ENCODE assay signal across 18 cellular contexts in the genomic region with DNA sequence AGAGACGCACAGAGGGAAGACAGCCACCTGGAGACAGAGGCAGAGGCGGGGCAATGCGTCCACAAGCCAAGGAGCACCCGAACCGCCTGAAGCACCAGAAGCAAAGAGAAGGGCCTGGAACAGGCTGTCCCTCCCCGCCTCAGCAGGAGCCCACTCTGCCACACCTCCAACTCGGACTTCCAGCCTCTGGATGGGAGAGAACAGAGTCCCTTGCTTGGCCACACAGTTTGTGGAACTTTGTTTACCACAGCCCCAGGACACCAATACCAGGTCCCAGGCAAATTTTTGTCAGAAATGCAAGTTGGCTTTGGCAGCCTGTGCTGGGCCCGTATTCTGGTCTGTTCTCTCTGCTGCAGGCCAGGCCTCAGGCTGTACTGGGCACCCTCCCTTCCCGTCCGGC.
DNase-seq lines count a peak whose midpoint lies in the region; ATAC-seq, FAIRE-seq and TF ChIP-seq lines count a peak whose summit lies in the region.
"Had no signal": no experiment of that assay in that cellular context is flagged by ENCODE, and none has a peak within 500 bp of the region (broad histone marks: within the 10 kb centered on the region; RNA-seq: fewer than 3 reads in every experiment).

No MANE protein-coding gene starts in this region.

- H3K4me3 Mint-ChIP-seq in stimulated activated naive CD8-positive, alpha-beta T cell treated with anti-CD3 and anti-CD28 coated beads, Interleukin-15, amount 100 ng/mL, for 72 hours, result no peak overlapping the region
- H3K4me3 Mint-ChIP-seq: CD14-positive monocyte; CD8-positive, alpha-beta T cell; H9 had no signal

- in situ Hi-C loops in HepG2 (cut with HindIII; ENCODE audit: extremely low pct_ligation_motif_present, low pct_unique_long_range_greater_than_20kb), result no loop called here

- no peak for FAIRE-seq in HepG2 (lab: Jason Lieb, UNC)
- FAIRE-seq: D721Med, GM18507 had no signal

- BruUV-seq in HepG2 (replicated peaks; lab: Mats Ljungman, UMichigan), result no TSS peak

- no peak overlapping the region for H3K4me3 ChIP-seq in HepG2 (replicated peaks in 1 of 3; ENCODE audit: insufficient read depth in 1 of 3, low read depth in 2 of 3, low read length in 3 of 3)

- peak; percentile 5 for ATAC-seq in stimulated activated naive CD8-positive, alpha-beta T cell treated with anti-CD3 and anti-CD28 coated beads, Interleukin-15, amount 100 ng/mL, for 72 hours
- no peak for ATAC-seq in stimulated activated naive CD8-positive, alpha-beta T cell treated with anti-CD3 and anti-CD28 coated beads, Interleukin-15, Interleukin-2, amounts not matched to agents 100 U/mL and 50 U/mL, for 24 hours
- ATAC-seq in HepG2 (peak; percentile 21; the same call in 2 of the 3 replicates), HG03520 (IDR thresholded peaks at IDR 0.05; ENCODE audit: unreplicated experiment) (no peak), left colon (no peak)
- ATAC-seq: CD8-positive, alpha-beta T cell had no signal

- TF ChIP-seq POLR2A in HepG2 (IDR thresholded peaks at IDR 0.05; ENCODE audit: insufficient read depth in 1 of 2, low read depth in 2 of 2, low read length in 2 of 2), result no peak

- H3K4me1 Mint-ChIP-seq in stimulated activated naive CD8-positive, alpha-beta T cell treated with anti-CD3 and anti-CD28 coated beads, Interleukin-15, amount 100 ng/mL, for 72 hours, result no peaks in the 10 kb centered on the region
- H3K4me1 Mint-ChIP-seq: CD14-positive monocyte had no signal

- intact Hi-C loops in HepG2 (cut with micrococcal nuclease; ENCODE audit: unreplicated experiment), result no loop called here
- intact Hi-C loops in left colon (cut with DNase I, micrococcal nuclease), result no loop called here

- H3K9me3 Mint-ChIP-seq in stimulated activated naive CD8-positive, alpha-beta T cell treated with anti-CD3 and anti-CD28 coated beads, Interleukin-15, amount 100 ng/mL, for 72 hours, result peaks cover 0 to 15% of the 10 kb centered on the region in 2 donors

- no peaks in the 10 kb centered on the region for H3K79me2 ChIP-seq in HepG2 (ENCODE audit: insufficient read depth, low read length)

- no peak overlapping the region for H2AFZ ChIP-seq in HepG2 (ENCODE audit: low read length)

- H3K9me3 ChIP-seq in HepG2 (ENCODE audit: low read length), result no peaks in the 10 kb centered on the region

- no peaks in the 10 kb centered on the region for H3K27me3 Mint-ChIP-seq in stimulated activated naive CD8-positive, alpha-beta T cell treated with anti-CD3 and anti-CD28 coated beads, Interleukin-15, amount 100 ng/mL, for 72 hours

- TF ChIP-seq RAD21 in HepG2 (CRISPR knock-in tag; IDR thresholded peaks at IDR 0.05), result no peak

- no peak for DNase-seq in stimulated activated naive CD8-positive, alpha-beta T cell treated with anti-CD3 and anti-CD28 coated beads, Interleukin-15, amount 100 ng/mL, for 72 hours
- DNase-seq in stimulated activated naive CD8-positive, alpha-beta T cell treated with anti-CD3 and anti-CD28 coated beads, Interleukin-15, Interleukin-2, amounts not matched to agents 100 U/mL and 50 U/mL, for 24 hours, result no peak
- DNase-seq in HepG2 (ENCODE audit: low spot score) (no peak), pons (ENCODE audit: low spot score) (peak; percentile 11), left colon (no peak)
- DNase-seq in activated naive CD4-positive, alpha-beta T cell treated with anti-CD3 and anti-CD28 coated beads, Interleukin-2, amount 50 U/mL, for 16 hours, result no peak
- DNase-seq: CD8-positive, alpha-beta T cell; COR-L47; DMS153; DND-41; GOT3 had no signal

- no peaks in the 10 kb centered on the region for H3K36me3 ChIP-seq in HepG2 (replicated peaks in 1 of 2; ENCODE audit: control insufficient read depth in 1 of 2, insufficient read depth in 2 of 2, low read length in 2 of 2)

- no peak for TF ChIP-seq CTCF in HepG2 (CRISPR knock-in tag; IDR thresholded peaks at IDR 0.05)

- H3K27ac ChIP-seq in HepG2 (ENCODE audit: extremely low read length, insufficient read depth, low read length), result no peak overlapping the region
- H3K27ac ChIP-seq: 22Rv1 had no signal

- TF ChIP-seq EP300 in HepG2 (IDR thresholded peaks at IDR 0.05; ENCODE audit: low read depth in 2 of 2, low read length in 2 of 2) (no peak), HepG2 (CRISPR knock-in tag; IDR thresholded peaks at IDR 0.05; ENCODE audit: borderline replicate concordance) (no peak)

- H4K20me1 ChIP-seq in HepG2 (ENCODE audit: insufficient read depth, low read length), result peaks cover 4% of the 10 kb centered on the region

- H3K4me2 ChIP-seq in HepG2 (ENCODE audit: low read depth, low read length), result no peak overlapping the region

- peaks cover 4 to 66% of the 10 kb centered on the region in 2 experiments; a peak in 4 of 5 replicates for H3K27me3 ChIP-seq in HepG2 (ENCODE audit: control insufficient read depth in 1 of 2, insufficient read depth in 2 of 2, low read length in 2 of 2)

- WGBS in HepG2 (ENCODE audit: low lambda C conversion rate), result 29% methylated on average over 10 of the region's 10 CpGs

- H3K4me1 ChIP-seq in HepG2 (ENCODE audit: insufficient read depth, low read length), result no peaks in the 10 kb centered on the region

- CTCF ChIA-PET in HepG2 (lab: Yijun Ruan, JAX; ENCODE audit: low intra/inter-chr PET ratio, low total read pairs), result no interaction called here

- no peak overlapping the region for H3K27ac Mint-ChIP-seq in stimulated activated naive CD8-positive, alpha-beta T cell treated with anti-CD3 and anti-CD28 coated beads, Interleukin-15, amount 100 ng/mL, for 72 hours
- H3K27ac Mint-ChIP-seq: CD14-positive monocyte; CD8-positive, alpha-beta T cell; H9; IgD-negative memory B cell had no signal

- H3K9ac ChIP-seq in HepG2 (ENCODE audit: insufficient read depth, low read depth, low read length), result no peak overlapping the region

- POLR2A ChIA-PET in HepG2 (lab: Yijun Ruan, JAX), result no interaction called here

TF ChIP-seq in HepG2, 621 proteins besides CTCF, POLR2A, EP300 and RAD21 (continues in another document):
- no peak for TF ChIP-seq SUZ12 (IDR thresholded peaks at IDR 0.05; ENCODE audit: low read depth, low read length)
- no peak for TF ChIP-seq RBAK (CRISPR knock-in tag; IDR thresholded peaks at IDR 0.05)
- TF ChIP-seq MBNL3 (CRISPR knock-in tag; conservative IDR thresholded peaks at IDR 0.05), result no peak
- no peak for TF ChIP-seq SPEN (CRISPR knock-in tag; IDR thresholded peaks at IDR 0.05; ENCODE audit: low read depth)
- TF ChIP-seq DNMT1 (CRISPR knock-in tag; IDR thresholded peaks at IDR 0.05), result no peak
- no peak for TF ChIP-seq CEBPG (CRISPR knock-in tag; IDR thresholded peaks at IDR 0.05)
- no peak for TF ChIP-seq TFAP4 (IDR thresholded peaks at IDR 0.05; ENCODE audit: borderline replicate concordance, low read depth)
- TF ChIP-seq RFXAP (CRISPR knock-in tag; IDR thresholded peaks at IDR 0.05; ENCODE audit: borderline replicate concordance), result no peak
- no peak for TF ChIP-seq NCOR1 (IDR thresholded peaks at IDR 0.05; ENCODE audit: borderline replicate concordance, low read length)
- TF ChIP-seq SRSF4 (IDR thresholded peaks at IDR 0.05; ENCODE audit: low read depth, low read length, poor library complexity, severe bottlenecking), result no peak
- TF ChIP-seq CEBPB (IDR thresholded peaks at IDR 0.05; ENCODE audit: borderline replicate concordance, low read depth, low read length), result no peak
- TF ChIP-seq SAFB2 (CRISPR knock-in tag; IDR thresholded peaks at IDR 0.05; ENCODE audit: borderline replicate concordance, low read depth), result no peak
- no peak for TF ChIP-seq EZH2 (conservative IDR thresholded peaks at IDR 0.05; ENCODE audit: low read depth, low read length)
- TF ChIP-seq MXD4 (CRISPR knock-in tag; IDR thresholded peaks at IDR 0.05), result no peak

Comparison
In these comparisons a context has a peak if more than half of its experiments do, and no peak if none do; other contexts are left out.
1. ATAC-seq: peak in stimulated activated naive CD8-positive, alpha-beta T cell treated with anti-CD3 and anti-CD28 coated beads, Interleukin-15, amount 100 ng/mL, for 72 hours (single experiment) and HepG2 (single experiment); none in stimulated activated naive CD8-positive, alpha-beta T cell treated with anti-CD3 and anti-CD28 coated beads, Interleukin-15, Interleukin-2, amounts not matched to agents 100 U/mL and 50 U/mL, for 24 hours (single experiment), HG03520 (single experiment) and left colon (single experiment).